24 cellular contexts compared by ENCODE assay signal in genomic region chr2:239536186-239536585, GRCh38.
"Had no signal": no experiment of that assay in that cellular context is flagged by ENCODE, and none has a peak within 500 bp of the region (broad histone marks: within the 10 kb centered on the region; RNA-seq: fewer than 3 reads in every experiment).

No MANE protein-coding gene starts in this region.

- ATAC-seq: effector memory CD8-positive, alpha-beta T cell; left lobe of liver; mucosa of descending colon; sciatic nerve; stimulated activated naive CD8-positive, alpha-beta T cell treated with anti-CD3 and anti-CD28 coated beads, Interleukin-15, amount 100 ng/mL, for 72 hours had no signal

- H3K27me3 ChIP-seq: right atrium auricular region, transverse colon, vagina had no signal

- H2AFZ ChIP-seq: parathyroid adenoma had no signal

- DNase-seq: cortex of kidney; effector memory CD8-positive, alpha-beta T cell; erythroblast; esophagus squamous epithelium; foreskin melanocyte; head of caudate nucleus; mesenchymal stem cell; naive B cell; nephron progenitor cell; stimulated activated CD4-positive, alpha-beta T cell treated with anti-CD3 and anti-CD28 coated beads, Interleukin-15, amount 100 ng/mL, for 24 hours; stimulated activated CD4-positive, alpha-beta T cell treated with anti-CD3 and anti-CD28 coated beads, Interleukin-4, amount 100 ng/mL, for 1 hour; stimulated activated CD8-positive, alpha-beta memory T cell treated with anti-CD3 and anti-CD28 coated beads, Interleukin-4, amount 100 ng/mL, for 48 hours; stimulated activated naive CD4-positive, alpha-beta T cell; stimulated activated naive CD8-positive, alpha-beta T cell treated with anti-CD3 and anti-CD28 coated beads, Interleukin-15, amount 100 ng/mL, for 72 hours; transverse colon had no signal

- H3K79me2 ChIP-seq: parathyroid adenoma had no signal

- H3K9me3 ChIP-seq: esophagus squamous epithelium, mucosa of descending colon, neutrophil, prostate gland, right atrium auricular region, suprapubic skin, transverse colon, vagina had no signal

- H3K4me1 ChIP-seq: parathyroid adenoma, prostate gland, transverse colon had no signal

- H3K9ac ChIP-seq: parathyroid adenoma had no signal

- H3K36me3 ChIP-seq: esophagus squamous epithelium, neutrophil, prostate gland, right atrium auricular region, suprapubic skin, transverse colon, vagina had no signal

- H3K4me3 ChIP-seq: esophagus squamous epithelium, mucosa of descending colon, prostate gland, right atrium auricular region, suprapubic skin, transverse colon, vagina had no signal

- H3K27ac ChIP-seq: esophagus squamous epithelium, neutrophil, parathyroid adenoma, prostate gland, right atrium auricular region, suprapubic skin, transverse colon, vagina had no signal
